Comparison of ENCODE assay signal across 1 cellular context in genomic region chr17:77207689-77208216, GRCh38.
A peak's percentile ranks its signal among the peaks of the same experiment; 100 is the strongest.
TF ChIP-seq lines count a peak whose summit lies in the region.

No MANE protein-coding gene starts in this region.

TF ChIP-seq in HepG2, 621 proteins besides CTCF, POLR2A, EP300 and RAD21 (continued from another document and continues in another):
- TF ChIP-seq IKZF5 (CRISPR knock-in tag; IDR thresholded peaks at IDR 0.05) (no peak), BCL3 (CRISPR knock-in tag; IDR thresholded peaks at IDR 0.05) (no peak), ZBTB34 (CRISPR knock-in tag; IDR thresholded peaks at IDR 0.05) (no peak), ZNF878 (CRISPR knock-in tag; IDR thresholded peaks at IDR 0.05) (no peak), ZBTB4 (CRISPR knock-in tag; IDR thresholded peaks at IDR 0.05; ENCODE audit: borderline replicate concordance) (no peak), HCFC1 (IDR thresholded peaks at IDR 0.05; ENCODE audit: low read depth, low read length) (no peak), PITX1 (CRISPR knock-in tag; IDR thresholded peaks at IDR 0.05) (no peak), ZFP82 (CRISPR knock-in tag; IDR thresholded peaks at IDR 0.05; ENCODE audit: borderline replicate concordance) (no peak), KAT2B (IDR thresholded peaks at IDR 0.05; ENCODE audit: borderline replicate concordance, low read depth, low read length) (no peak), ZBTB26 (CRISPR knock-in tag; IDR thresholded peaks at IDR 0.05; ENCODE audit: borderline replicate concordance) (no peak), ZNF83 (CRISPR knock-in tag; IDR thresholded peaks at IDR 0.05; ENCODE audit: borderline replicate concordance) (no peak), ZNF468 (CRISPR knock-in tag; IDR thresholded peaks at IDR 0.05) (no peak), ZNF335 (CRISPR knock-in tag; IDR thresholded peaks at IDR 0.05) (no peak), ZBED4 (CRISPR knock-in tag; IDR thresholded peaks at IDR 0.05; ENCODE audit: borderline replicate concordance) (no peak), PAWR (CRISPR knock-in tag; IDR thresholded peaks at IDR 0.05; ENCODE audit: borderline replicate concordance) (no peak), ZNF34 (CRISPR knock-in tag; IDR thresholded peaks at IDR 0.05; ENCODE audit: borderline replicate concordance) (no peak), POGK (CRISPR knock-in tag; conservative IDR thresholded peaks at IDR 0.05) (no peak), PRPF4 (IDR thresholded peaks at IDR 0.05; ENCODE audit: low read depth, low read length, poor library complexity, severe bottlenecking) (peak; percentile 30), ARID2 (CRISPR knock-in tag; IDR thresholded peaks at IDR 0.05; ENCODE audit: borderline replicate concordance) (no peak), ZNF782 (CRISPR knock-in tag; IDR thresholded peaks at IDR 0.05; ENCODE audit: borderline replicate concordance) (no peak), GATAD2A (CRISPR knock-in tag; IDR thresholded peaks at IDR 0.05) (no peak), SIX4 (CRISPR knock-in tag; IDR thresholded peaks at IDR 0.05) (no peak), ZNF33A (CRISPR knock-in tag; IDR thresholded peaks at IDR 0.05; ENCODE audit: borderline replicate concordance) (no peak), KLF12 (CRISPR knock-in tag; IDR thresholded peaks at IDR 0.05; ENCODE audit: borderline replicate concordance) (no peak), ZNF350 (CRISPR knock-in tag; IDR thresholded peaks at IDR 0.05; ENCODE audit: borderline replicate concordance, low read depth) (peak; percentile 20; the same call in 1 of the 2 replicates), TP53 (CRISPR knock-in tag; conservative IDR thresholded peaks at IDR 0.05) (no peak), CREM (IDR thresholded peaks at IDR 0.05) (no peak), CREM (CRISPR knock-in tag; IDR thresholded peaks at IDR 0.05) (no peak), ZSCAN31 (CRISPR knock-in tag; IDR thresholded peaks at IDR 0.05; ENCODE audit: low read depth) (0 out of 2 replicates have a peak, but pooled peaks have one; percentile 2), GFI1 (CRISPR knock-in tag; IDR thresholded peaks at IDR 0.05; ENCODE audit: borderline replicate concordance) (no peak), THAP9 (CRISPR knock-in tag; IDR thresholded peaks at IDR 0.05; ENCODE audit: borderline replicate concordance) (peak; percentile 21; the same call in 1 of the 2 replicates), ZNF256 (CRISPR knock-in tag; conservative IDR thresholded peaks at IDR 0.05) (0 out of 2 replicates have a peak, but pooled peaks have one; percentile 9), NPAS2 (CRISPR knock-in tag; IDR thresholded peaks at IDR 0.05; ENCODE audit: borderline replicate concordance) (no peak), TEAD3 (CRISPR knock-in tag; optimal IDR thresholded peaks at IDR 0.05; ENCODE audit: borderline replicate concordance) (peak; percentile 56), ZNF44 (CRISPR knock-in tag; IDR thresholded peaks at IDR 0.05) (no peak), ZFP62 (CRISPR knock-in tag; IDR thresholded peaks at IDR 0.05) (no peak), NONO (IDR thresholded peaks at IDR 0.05) (no peak), NONO (CRISPR knock-in tag; conservative IDR thresholded peaks at IDR 0.05) (no peak), ZNF766 (CRISPR knock-in tag; IDR thresholded peaks at IDR 0.05; ENCODE audit: borderline replicate concordance) (no peak), SMAD1 (CRISPR knock-in tag; IDR thresholded peaks at IDR 0.05; ENCODE audit: borderline replicate concordance, low read depth) (no peak), RARA (CRISPR knock-in tag; IDR thresholded peaks at IDR 0.05) (no peak), ZNF558 (CRISPR knock-in tag; IDR thresholded peaks at IDR 0.05; ENCODE audit: borderline replicate concordance) (no peak), SOX13 (IDR thresholded peaks at IDR 0.05) (no peak), SOX13 (CRISPR knock-in tag; conservative IDR thresholded peaks at IDR 0.05 in 1 of 2, IDR thresholded peaks at IDR 0.05 in 1 of 2) (no peak), MYC (CRISPR knock-in tag; IDR thresholded peaks at IDR 0.05; ENCODE audit: borderline replicate concordance) (no peak), ZNF30 (CRISPR knock-in tag; IDR thresholded peaks at IDR 0.05) (no peak), ZNF383 (CRISPR knock-in tag; IDR thresholded peaks at IDR 0.05; ENCODE audit: borderline replicate concordance) (0 out of 2 replicates have a peak, but pooled peaks have one; percentile 70), ATF4 (CRISPR knock-in tag; IDR thresholded peaks at IDR 0.05) (no peak)
